ENCODE assay signal across 1 cellular context in the genomic region with DNA sequence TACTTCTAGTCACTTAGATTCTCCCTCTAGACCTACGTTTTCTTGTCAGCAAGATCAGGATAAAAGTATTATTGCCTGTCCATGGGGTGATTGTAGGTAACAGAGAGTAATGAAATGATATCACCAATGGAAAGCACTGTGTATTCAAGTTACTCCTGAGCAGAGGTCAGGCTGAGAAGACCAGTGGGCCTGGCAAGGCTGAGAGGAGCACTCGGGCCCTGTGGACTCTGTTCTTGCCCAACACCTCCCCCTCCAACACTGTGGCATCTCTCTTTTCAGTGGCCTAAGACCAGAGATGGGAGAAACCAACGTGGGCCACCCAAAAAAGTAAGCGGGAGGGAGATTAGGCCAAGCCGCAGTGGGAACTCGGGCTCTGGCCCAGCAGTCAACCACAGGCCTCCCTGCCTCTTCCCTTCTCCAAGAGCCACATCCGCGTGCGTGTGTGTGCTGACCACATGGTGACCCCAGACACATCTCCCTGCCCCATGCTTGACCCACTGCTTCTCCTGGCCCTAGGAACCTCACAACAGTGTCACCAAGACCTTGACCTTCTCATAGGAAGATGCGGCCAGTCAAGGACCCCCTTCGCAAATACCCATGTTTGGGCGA.
TF ChIP-seq lines count a peak whose summit lies in the region.

No MANE protein-coding gene starts in this region.

TF ChIP-seq in HepG2, 621 proteins besides CTCF, POLR2A, EP300 and RAD21:
- TF ChIP-seq NFKBIZ (CRISPR knock-in tag; IDR thresholded peaks at IDR 0.05) (no peak), KLF13 (CRISPR knock-in tag; IDR thresholded peaks at IDR 0.05) (no peak)
- TF ChIP-seq, protein P1, sequence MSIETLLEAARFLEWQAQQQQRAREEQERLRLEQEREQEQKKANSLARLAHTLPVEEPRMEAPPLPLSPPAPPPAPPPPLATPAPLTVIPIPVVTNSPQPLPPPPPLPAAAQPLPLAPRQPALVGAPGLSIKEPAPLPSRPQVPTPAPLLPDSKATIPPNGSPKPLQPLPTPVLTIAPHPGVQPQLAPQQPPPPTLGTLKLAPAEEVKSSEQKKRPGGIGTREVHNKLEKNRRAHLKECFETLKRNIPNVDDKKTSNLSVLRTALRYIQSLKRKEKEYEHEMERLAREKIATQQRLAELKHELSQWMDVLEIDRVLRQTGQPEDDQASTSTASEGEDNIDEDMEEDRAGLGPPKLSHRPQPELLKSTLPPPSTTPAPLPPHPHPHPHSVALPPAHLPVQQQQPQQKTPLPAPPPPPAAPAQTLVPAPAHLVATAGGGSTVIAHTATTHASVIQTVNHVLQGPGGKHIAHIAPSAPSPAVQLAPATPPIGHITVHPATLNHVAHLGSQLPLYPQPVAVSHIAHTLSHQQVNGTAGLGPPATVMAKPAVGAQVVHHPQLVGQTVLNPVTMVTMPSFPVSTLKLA (IDR thresholded peaks at IDR 0.05): 0 out of 2 replicates have a peak, but pooled peaks have one; percentile 9
